In the genomic region with DNA sequence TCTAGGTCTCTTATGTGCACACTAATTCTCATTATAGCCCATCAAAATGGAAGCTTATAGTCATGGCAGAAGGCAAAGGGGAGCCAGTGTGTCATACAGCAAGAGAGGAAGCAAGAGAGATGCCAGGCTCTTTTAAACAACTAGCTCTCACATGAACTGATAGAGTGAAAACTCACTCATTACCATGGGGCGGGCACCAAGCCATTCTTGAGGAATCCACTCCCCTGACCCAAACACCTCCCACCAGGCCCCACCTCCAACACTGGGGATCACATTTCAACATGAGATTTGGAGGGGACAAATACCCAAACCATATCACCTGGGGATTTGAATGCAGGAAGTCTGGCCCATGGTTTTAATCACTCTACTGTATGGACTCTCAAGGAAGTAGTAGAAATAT, we compare ENCODE assay signal across 1 cellular context.
TF ChIP-seq lines count a peak whose summit lies in the region.

No MANE protein-coding gene starts in this region.

TF ChIP-seq in WTC11, 78 proteins besides CTCF, POLR2A, EP300 and RAD21 (continued from another document):
- TF ChIP-seq, protein P1, sequence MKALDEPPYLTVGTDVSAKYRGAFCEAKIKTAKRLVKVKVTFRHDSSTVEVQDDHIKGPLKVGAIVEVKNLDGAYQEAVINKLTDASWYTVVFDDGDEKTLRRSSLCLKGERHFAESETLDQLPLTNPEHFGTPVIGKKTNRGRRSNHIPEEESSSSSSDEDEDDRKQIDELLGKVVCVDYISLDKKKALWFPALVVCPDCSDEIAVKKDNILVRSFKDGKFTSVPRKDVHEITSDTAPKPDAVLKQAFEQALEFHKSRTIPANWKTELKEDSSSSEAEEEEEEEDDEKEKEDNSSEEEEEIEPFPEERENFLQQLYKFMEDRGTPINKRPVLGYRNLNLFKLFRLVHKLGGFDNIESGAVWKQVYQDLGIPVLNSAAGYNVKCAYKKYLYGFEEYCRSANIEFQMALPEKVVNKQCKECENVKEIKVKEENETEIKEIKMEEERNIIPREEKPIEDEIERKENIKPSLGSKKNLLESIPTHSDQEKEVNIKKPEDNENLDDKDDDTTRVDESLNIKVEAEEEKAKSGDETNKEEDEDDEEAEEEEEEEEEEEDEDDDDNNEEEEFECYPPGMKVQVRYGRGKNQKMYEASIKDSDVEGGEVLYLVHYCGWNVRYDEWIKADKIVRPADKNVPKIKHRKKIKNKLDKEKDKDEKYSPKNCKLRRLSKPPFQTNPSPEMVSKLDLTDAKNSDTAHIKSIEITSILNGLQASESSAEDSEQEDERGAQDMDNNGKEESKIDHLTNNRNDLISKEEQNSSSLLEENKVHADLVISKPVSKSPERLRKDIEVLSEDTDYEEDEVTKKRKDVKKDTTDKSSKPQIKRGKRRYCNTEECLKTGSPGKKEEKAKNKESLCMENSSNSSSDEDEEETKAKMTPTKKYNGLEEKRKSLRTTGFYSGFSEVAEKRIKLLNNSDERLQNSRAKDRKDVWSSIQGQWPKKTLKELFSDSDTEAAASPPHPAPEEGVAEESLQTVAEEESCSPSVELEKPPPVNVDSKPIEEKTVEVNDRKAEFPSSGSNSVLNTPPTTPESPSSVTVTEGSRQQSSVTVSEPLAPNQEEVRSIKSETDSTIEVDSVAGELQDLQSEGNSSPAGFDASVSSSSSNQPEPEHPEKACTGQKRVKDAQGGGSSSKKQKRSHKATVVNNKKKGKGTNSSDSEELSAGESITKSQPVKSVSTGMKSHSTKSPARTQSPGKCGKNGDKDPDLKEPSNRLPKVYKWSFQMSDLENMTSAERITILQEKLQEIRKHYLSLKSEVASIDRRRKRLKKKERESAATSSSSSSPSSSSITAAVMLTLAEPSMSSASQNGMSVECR (CRISPR knock-in tag; IDR thresholded peaks at IDR 0.05; ENCODE audit: borderline replicate concordance), result no peak
- TF ChIP-seq, protein P2, sequence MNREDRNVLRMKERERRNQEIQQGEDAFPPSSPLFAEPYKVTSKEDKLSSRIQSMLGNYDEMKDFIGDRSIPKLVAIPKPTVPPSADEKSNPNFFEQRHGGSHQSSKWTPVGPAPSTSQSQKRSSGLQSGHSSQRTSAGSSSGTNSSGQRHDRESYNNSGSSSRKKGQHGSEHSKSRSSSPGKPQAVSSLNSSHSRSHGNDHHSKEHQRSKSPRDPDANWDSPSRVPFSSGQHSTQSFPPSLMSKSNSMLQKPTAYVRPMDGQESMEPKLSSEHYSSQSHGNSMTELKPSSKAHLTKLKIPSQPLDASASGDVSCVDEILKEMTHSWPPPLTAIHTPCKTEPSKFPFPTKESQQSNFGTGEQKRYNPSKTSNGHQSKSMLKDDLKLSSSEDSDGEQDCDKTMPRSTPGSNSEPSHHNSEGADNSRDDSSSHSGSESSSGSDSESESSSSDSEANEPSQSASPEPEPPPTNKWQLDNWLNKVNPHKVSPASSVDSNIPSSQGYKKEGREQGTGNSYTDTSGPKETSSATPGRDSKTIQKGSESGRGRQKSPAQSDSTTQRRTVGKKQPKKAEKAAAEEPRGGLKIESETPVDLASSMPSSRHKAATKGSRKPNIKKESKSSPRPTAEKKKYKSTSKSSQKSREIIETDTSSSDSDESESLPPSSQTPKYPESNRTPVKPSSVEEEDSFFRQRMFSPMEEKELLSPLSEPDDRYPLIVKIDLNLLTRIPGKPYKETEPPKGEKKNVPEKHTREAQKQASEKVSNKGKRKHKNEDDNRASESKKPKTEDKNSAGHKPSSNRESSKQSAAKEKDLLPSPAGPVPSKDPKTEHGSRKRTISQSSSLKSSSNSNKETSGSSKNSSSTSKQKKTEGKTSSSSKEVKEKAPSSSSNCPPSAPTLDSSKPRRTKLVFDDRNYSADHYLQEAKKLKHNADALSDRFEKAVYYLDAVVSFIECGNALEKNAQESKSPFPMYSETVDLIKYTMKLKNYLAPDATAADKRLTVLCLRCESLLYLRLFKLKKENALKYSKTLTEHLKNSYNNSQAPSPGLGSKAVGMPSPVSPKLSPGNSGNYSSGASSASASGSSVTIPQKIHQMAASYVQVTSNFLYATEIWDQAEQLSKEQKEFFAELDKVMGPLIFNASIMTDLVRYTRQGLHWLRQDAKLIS (CRISPR knock-in tag; IDR thresholded peaks at IDR 0.05; ENCODE audit: borderline replicate concordance), result no peak
- TF ChIP-seq NFE2L1 (CRISPR knock-in tag; IDR thresholded peaks at IDR 0.05) (no peak), GTF2I (CRISPR knock-in tag; conservative IDR thresholded peaks at IDR 0.05) (no peak), NFATC4 (CRISPR knock-in tag; IDR thresholded peaks at IDR 0.05) (no peak), ZBTB21 (CRISPR knock-in tag; IDR thresholded peaks at IDR 0.05; ENCODE audit: borderline replicate concordance) (no peak), NR1H2 (CRISPR knock-in tag; IDR thresholded peaks at IDR 0.05) (no peak), IRF2 (CRISPR knock-in tag; IDR thresholded peaks at IDR 0.05; ENCODE audit: borderline replicate concordance, low read depth) (no peak), ZNF263 (CRISPR knock-in tag; IDR thresholded peaks at IDR 0.05; ENCODE audit: low read depth) (no peak), ZNF219 (CRISPR knock-in tag; IDR thresholded peaks at IDR 0.05; ENCODE audit: borderline replicate concordance) (no peak)
- TF ChIP-seq, protein P3, sequence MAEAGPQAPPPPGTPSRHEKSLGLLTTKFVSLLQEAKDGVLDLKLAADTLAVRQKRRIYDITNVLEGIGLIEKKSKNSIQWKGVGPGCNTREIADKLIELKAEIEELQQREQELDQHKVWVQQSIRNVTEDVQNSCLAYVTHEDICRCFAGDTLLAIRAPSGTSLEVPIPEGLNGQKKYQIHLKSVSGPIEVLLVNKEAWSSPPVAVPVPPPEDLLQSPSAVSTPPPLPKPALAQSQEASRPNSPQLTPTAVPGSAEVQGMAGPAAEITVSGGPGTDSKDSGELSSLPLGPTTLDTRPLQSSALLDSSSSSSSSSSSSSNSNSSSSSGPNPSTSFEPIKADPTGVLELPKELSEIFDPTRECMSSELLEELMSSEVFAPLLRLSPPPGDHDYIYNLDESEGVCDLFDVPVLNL (CRISPR knock-in tag; IDR thresholded peaks at IDR 0.05; ENCODE audit: borderline replicate concordance, low read depth), result no peak
- TF ChIP-seq, protein P4, sequence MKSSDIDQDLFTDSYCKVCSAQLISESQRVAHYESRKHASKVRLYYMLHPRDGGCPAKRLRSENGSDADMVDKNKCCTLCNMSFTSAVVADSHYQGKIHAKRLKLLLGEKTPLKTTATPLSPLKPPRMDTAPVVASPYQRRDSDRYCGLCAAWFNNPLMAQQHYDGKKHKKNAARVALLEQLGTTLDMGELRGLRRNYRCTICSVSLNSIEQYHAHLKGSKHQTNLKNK (CRISPR knock-in tag; IDR thresholded peaks at IDR 0.05), result no peak
- TF ChIP-seq, protein P5, sequence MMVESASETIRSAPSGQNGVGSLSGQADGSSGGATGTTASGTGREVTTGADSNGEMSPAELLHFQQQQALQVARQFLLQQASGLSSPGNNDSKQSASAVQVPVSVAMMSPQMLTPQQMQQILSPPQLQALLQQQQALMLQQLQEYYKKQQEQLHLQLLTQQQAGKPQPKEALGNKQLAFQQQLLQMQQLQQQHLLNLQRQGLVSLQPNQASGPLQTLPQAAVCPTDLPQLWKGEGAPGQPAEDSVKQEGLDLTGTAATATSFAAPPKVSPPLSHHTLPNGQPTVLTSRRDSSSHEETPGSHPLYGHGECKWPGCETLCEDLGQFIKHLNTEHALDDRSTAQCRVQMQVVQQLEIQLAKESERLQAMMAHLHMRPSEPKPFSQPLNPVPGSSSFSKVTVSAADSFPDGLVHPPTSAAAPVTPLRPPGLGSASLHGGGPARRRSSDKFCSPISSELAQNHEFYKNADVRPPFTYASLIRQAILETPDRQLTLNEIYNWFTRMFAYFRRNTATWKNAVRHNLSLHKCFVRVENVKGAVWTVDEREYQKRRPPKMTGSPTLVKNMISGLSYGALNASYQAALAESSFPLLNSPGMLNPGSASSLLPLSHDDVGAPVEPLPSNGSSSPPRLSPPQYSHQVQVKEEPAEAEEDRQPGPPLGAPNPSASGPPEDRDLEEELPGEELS (CRISPR knock-in tag; IDR thresholded peaks at IDR 0.05), result no peak
- TF ChIP-seq, protein P6, sequence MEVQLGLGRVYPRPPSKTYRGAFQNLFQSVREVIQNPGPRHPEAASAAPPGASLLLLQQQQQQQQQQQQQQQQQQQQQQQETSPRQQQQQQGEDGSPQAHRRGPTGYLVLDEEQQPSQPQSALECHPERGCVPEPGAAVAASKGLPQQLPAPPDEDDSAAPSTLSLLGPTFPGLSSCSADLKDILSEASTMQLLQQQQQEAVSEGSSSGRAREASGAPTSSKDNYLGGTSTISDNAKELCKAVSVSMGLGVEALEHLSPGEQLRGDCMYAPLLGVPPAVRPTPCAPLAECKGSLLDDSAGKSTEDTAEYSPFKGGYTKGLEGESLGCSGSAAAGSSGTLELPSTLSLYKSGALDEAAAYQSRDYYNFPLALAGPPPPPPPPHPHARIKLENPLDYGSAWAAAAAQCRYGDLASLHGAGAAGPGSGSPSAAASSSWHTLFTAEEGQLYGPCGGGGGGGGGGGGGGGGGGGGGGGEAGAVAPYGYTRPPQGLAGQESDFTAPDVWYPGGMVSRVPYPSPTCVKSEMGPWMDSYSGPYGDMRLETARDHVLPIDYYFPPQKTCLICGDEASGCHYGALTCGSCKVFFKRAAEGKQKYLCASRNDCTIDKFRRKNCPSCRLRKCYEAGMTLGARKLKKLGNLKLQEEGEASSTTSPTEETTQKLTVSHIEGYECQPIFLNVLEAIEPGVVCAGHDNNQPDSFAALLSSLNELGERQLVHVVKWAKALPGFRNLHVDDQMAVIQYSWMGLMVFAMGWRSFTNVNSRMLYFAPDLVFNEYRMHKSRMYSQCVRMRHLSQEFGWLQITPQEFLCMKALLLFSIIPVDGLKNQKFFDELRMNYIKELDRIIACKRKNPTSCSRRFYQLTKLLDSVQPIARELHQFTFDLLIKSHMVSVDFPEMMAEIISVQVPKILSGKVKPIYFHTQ (CRISPR knock-in tag; IDR thresholded peaks at IDR 0.05), result no peak
- TF ChIP-seq, protein P7, sequence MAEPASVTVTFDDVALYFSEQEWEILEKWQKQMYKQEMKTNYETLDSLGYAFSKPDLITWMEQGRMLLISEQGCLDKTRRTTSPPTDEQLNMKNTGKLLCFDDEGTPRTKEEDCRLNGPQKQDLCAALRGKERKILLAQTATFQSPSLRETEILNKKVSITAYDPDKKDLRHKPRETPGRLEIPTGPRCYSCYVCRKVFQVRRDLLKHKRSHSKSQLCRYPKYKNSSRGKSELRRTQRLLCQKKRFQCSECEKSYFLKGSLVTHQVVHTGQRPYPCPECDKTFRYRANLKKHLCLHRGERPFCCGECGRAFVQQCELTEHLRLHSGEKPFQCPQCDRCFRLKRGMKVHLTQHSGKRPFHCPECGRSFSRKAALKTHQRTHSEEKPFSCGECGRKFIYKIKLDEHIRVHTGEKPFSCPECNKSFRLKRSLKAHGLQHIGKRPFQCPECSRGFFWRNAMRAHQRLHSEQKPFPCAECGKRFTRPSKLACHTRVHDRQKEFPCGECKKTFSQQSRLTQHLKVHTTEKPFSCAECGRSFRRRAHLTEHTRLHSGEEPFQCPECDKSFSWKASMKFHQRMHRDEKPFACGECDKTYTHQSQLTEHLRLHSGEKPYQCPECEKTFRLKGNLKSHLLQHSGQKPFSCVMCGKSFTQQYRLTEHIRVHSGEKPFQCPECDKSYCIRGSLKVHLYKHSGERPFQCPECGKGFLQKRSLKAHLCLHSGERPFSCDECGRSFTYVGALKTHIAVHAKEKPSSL (CRISPR knock-in tag; conservative IDR thresholded peaks at IDR 0.05), result no peak
- TF ChIP-seq, protein P8, sequence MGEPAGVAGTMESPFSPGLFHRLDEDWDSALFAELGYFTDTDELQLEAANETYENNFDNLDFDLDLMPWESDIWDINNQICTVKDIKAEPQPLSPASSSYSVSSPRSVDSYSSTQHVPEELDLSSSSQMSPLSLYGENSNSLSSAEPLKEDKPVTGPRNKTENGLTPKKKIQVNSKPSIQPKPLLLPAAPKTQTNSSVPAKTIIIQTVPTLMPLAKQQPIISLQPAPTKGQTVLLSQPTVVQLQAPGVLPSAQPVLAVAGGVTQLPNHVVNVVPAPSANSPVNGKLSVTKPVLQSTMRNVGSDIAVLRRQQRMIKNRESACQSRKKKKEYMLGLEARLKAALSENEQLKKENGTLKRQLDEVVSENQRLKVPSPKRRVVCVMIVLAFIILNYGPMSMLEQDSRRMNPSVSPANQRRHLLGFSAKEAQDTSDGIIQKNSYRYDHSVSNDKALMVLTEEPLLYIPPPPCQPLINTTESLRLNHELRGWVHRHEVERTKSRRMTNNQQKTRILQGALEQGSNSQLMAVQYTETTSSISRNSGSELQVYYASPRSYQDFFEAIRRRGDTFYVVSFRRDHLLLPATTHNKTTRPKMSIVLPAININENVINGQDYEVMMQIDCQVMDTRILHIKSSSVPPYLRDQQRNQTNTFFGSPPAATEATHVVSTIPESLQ (CRISPR knock-in tag; IDR thresholded peaks at IDR 0.05), result no peak
